Comparison of ENCODE assay signal across 8 cellular contexts in genomic region chr2:71276311-71277158, GRCh38. TPM values are rescaled to one million over a fixed set of nuclear protein-coding genes. Genes with fewer than 3 reads are reported as not detected.
DNase-seq lines count a peak whose midpoint lies in the region; TF ChIP-seq lines count a peak whose summit lies in the region.

No MANE protein-coding gene starts in this region.

- POLR2A ChIA-PET in GM10248 (lab: Yijun Ruan, JAX) = interaction anchor here (0.5 to 0.6 kb wide), 2 partner anchors 58 to 59 kb away, joined by 4 to 7 read pairs; no protein-coding TSS in a partner anchor

- no peaks in the 10 kb centered on the region for H3K9me3 Mint-ChIP-seq in T-helper 2 cell treated with Interferon-gamma antibody and Interleukin-4, amounts not matched to agents 5 μg/mL and 100 μg/mL, for 36 hours

- no peaks in the 10 kb centered on the region for H3K36me3 Mint-ChIP-seq in T-helper 2 cell treated with Interferon-gamma antibody and Interleukin-4, amounts not matched to agents 5 μg/mL and 100 μg/mL, for 36 hours (ENCODE audit: low read depth)

- peaks cover 9 to 12% of the 10 kb centered on the region in 2 donors for H3K4me1 ChIP-seq in ascending aorta

- CTCF ChIA-PET in GM10248 (lab: Yijun Ruan, JAX) = interaction anchor here (1.1 to 3.0 kb wide), 6 partner anchors 11 to 76 kb away, joined by 3 to 11 read pairs (median 4); partner anchors contain the start of gene ZNF638

- no peak for TF ChIP-seq CTCF in GM10248 (IDR thresholded peaks at IDR 0.05; ENCODE audit: control extremely low read depth, extremely low read depth, low read depth, missing control alignments)
- TF ChIP-seq CTCF in HFF-Myc (IDR thresholded peaks at IDR 0.05; ENCODE audit: low read depth, low read length, missing control alignments) = no peak
- peak in 1 of 3 experiments; percentile 16 for TF ChIP-seq CTCF in ascending aorta (IDR thresholded peaks at IDR 0.05)

- H3K27me3 Mint-ChIP-seq in T-helper 2 cell treated with Interferon-gamma antibody and Interleukin-4, amounts not matched to agents 5 μg/mL and 100 μg/mL, for 36 hours (ENCODE audit: low read depth) = peaks cover 77% of the 10 kb centered on the region

- no peaks in the 10 kb centered on the region for H3K36me3 ChIP-seq in ascending aorta

- H3K4me1 Mint-ChIP-seq in T-helper 2 cell treated with Interferon-gamma antibody and Interleukin-4, amounts not matched to agents 5 μg/mL and 100 μg/mL, for 36 hours (ENCODE audit: low read depth) = peaks cover 7% of the 10 kb centered on the region

- DNase-seq in GM10248 (ENCODE audit: extremely low spot score) (peak; percentile 92), HFF-Myc (ENCODE audit: extremely low read depth, low read depth) (peak; percentile 20), NCI-H1048 (lab: John Stamatoyannopoulos, UW) (peak; percentile 78), ascending aorta (ENCODE audit: low spot score in 2 of 2) (peak; percentile 62 to 88), hepatic stellate cell (ENCODE audit: low spot score) (peak; percentile 93), pulmonary artery endothelial cell (ENCODE audit: low read depth, low spot score) (peak; percentile 36), ureter (ENCODE audit: low spot score) (peak; percentile 75)
- DNase-seq in T-helper 2 cell treated with Interferon-gamma antibody and Interleukin-4, amounts not matched to agents 5 μg/mL and 100 μg/mL, for 36 hours (ENCODE audit: low spot score) = peak; percentile 89

- H3K9me3 ChIP-seq in ascending aorta = peaks cover 0 to 4% of the 10 kb centered on the region in 2 donors

- H3K4me3 Mint-ChIP-seq in T-helper 2 cell treated with Interferon-gamma antibody and Interleukin-4, amounts not matched to agents 5 μg/mL and 100 μg/mL, for 36 hours = peak overlapping the region; percentile 73

- no peaks in the 10 kb centered on the region for H3K27me3 ChIP-seq in ascending aorta

- no peak overlapping the region for H3K27ac Mint-ChIP-seq in T-helper 2 cell treated with Interferon-gamma antibody and Interleukin-4, amounts not matched to agents 5 μg/mL and 100 μg/mL, for 36 hours

- H3K4me3 ChIP-seq in HFF-Myc (replicated peaks; ENCODE audit: low read depth, low read length) = peak overlapping the region; percentile 45
- H3K4me3 ChIP-seq in ascending aorta = peak overlapping the region; percentile 56 to 74

- H3K27ac ChIP-seq in ascending aorta = peak overlapping the region; percentile 62 to 72

- intact Hi-C loops in ascending aorta (cut with DNase I) = loop anchor here (1.0 kb wide), 1 partner anchor 49 kb away; the partner anchor contains the start of gene PAIP2B

RNA-seq across cellular contexts. Expression of gene PAIP2B, which starts 49.6 kb away (rescaled TPM):
- total RNA-seq in ascending aorta (0.32 TPM), pulmonary artery endothelial cell (0.40 and 1.2 TPM in 2 replicates), ureter (11.6 TPM)

RNA-seq across cellular contexts. Expression of gene ZNF638, which starts 55.0 kb away (rescaled TPM):
- 56.0 TPM for total RNA-seq in ascending aorta
- 93.0 and 131 TPM in 2 replicates for total RNA-seq in pulmonary artery endothelial cell
- 209 TPM for total RNA-seq in ureter

Comparison
In these comparisons a context has a peak if more than half of its experiments do, and no peak if none do; other contexts are left out.
1. Peak in every context shown above with its lines: DNase-seq, H3K4me3 ChIP-seq and H3K27ac ChIP-seq.
2. DNase-seq: peak in every context shown above with its lines; median percentile 93 in hepatic stellate cell; 92 in GM10248; 89 in T-helper 2 cell treated with Interferon-gamma antibody and Interleukin-4, amounts not matched to agents 5 μg/mL and 100 μg/mL, for 36 hours; 78 in NCI-H1048; 75 in ascending aorta; 75 in ureter; 36 in pulmonary artery endothelial cell; 20 in HFF-Myc.